Comparison of ENCODE assay signal across 8 cellular contexts in genomic region chr13:40994581-40995230, GRCh38. TPM values are rescaled to one million over a fixed set of nuclear protein-coding genes. Genes with fewer than 3 reads are reported as not detected.
A peak's percentile ranks its signal among the peaks of the same experiment; 100 is the strongest.
DNase-seq lines count a peak whose midpoint lies in the region; ATAC-seq and TF ChIP-seq lines count a peak whose summit lies in the region.

No MANE protein-coding gene starts in this region.

- H3K27ac ChIP-seq in endodermal cell (ENCODE audit: low read depth, low read length), result no peak overlapping the region
- H3K27ac ChIP-seq in urinary bladder (ENCODE audit: low read depth), result peak overlapping the region; percentile 73

- H3K9ac ChIP-seq in endodermal cell (ENCODE audit: extremely low read depth, low read length, poor library complexity, severe bottlenecking), result no peak overlapping the region

- H3K4me3 Mint-ChIP-seq in endodermal cell, result no peak overlapping the region

- no peaks in the 10 kb centered on the region for H3K27me3 ChIP-seq in endodermal cell (ENCODE audit: control insufficient read depth, insufficient read depth, low read length, poor library complexity, severe bottlenecking)

- peak overlapping the region; percentile 49 for H3K27ac Mint-ChIP-seq in endodermal cell

- no peaks in the 10 kb centered on the region for H3K27me3 Mint-ChIP-seq in endodermal cell (ENCODE audit: insufficient read depth)

- H3K4me3 ChIP-seq in endodermal cell (ENCODE audit: low read length) (no peak overlapping the region), urinary bladder (ENCODE audit: low read depth, low read length) (no peak overlapping the region)

- H3K36me3 ChIP-seq in endodermal cell (ENCODE audit: control insufficient read depth, insufficient read depth, low read length), result peaks cover 20% of the 10 kb centered on the region
- peaks cover 4% of the 10 kb centered on the region for H3K36me3 ChIP-seq in urinary bladder (ENCODE audit: insufficient read depth)

- 90 to 94% methylated on average over 3 to 6 of the region's 6 CpGs for WGBS in endodermal cell (ENCODE audit: insufficient coverage in 1 of 2, insufficient read length in 1 of 2), 2 experiments
- WGBS in urinary bladder, result 73% methylated on average over 6 of the region's 6 CpGs

- H3K4me1 Mint-ChIP-seq in endodermal cell, result peaks cover 10% of the 10 kb centered on the region

- H3K4me1 ChIP-seq in endodermal cell (ENCODE audit: control insufficient read depth, insufficient read depth, low read length), result no peaks in the 10 kb centered on the region
- H3K4me1 ChIP-seq in urinary bladder (ENCODE audit: insufficient read depth), result peaks cover 2% of the 10 kb centered on the region

- ATAC-seq in HG03378 (IDR thresholded peaks at IDR 0.05; ENCODE audit: unreplicated experiment) (peak; percentile 79), HG02970 (IDR thresholded peaks at IDR 0.05; ENCODE audit: low FRiP score, unreplicated experiment) (no peak)

- H3K36me3 Mint-ChIP-seq in endodermal cell (ENCODE audit: low read depth), result peaks cover 16% of the 10 kb centered on the region

- no peak for TF ChIP-seq CTCF in endodermal cell (conservative IDR thresholded peaks at IDR 0.05)

- H3K9me3 Mint-ChIP-seq in endodermal cell, result peaks cover 12% of the 10 kb centered on the region

- DNase-seq in stimulated activated CD4-positive, alpha-beta T cell treated with anti-CD3 and anti-CD28 coated beads, Interleukin-15, amount 100 ng/mL, for 24 hours, result peak; percentile 36
- DNase-seq in stimulated activated CD4-positive, alpha-beta T cell treated with anti-CD3 and anti-CD28 coated beads, Interleukin-1b, Interleukin-23, amount 100 ng/mL, for 48 hours, result no peak
- no peak for DNase-seq in endodermal cell
- DNase-seq in NK-92 (lab: John Stamatoyannopoulos, UW; ENCODE audit: unreplicated experiment), result no peak
- DNase-seq in NCI-H524 treated with DMSO at 0.1 percent for 48 hours (lab: John Stamatoyannopoulos, UW), result no peak

- H3K9me3 ChIP-seq in endodermal cell (ENCODE audit: control insufficient read depth, low read length), result peaks cover 5% of the 10 kb centered on the region

RNA-seq across cellular contexts. Expression of gene ELF1, which starts 24.4 kb away (rescaled TPM):
- 10 to 100 TPM; 36.0 to 44.1 TPM for total RNA-seq in endodermal cell
- polyA plus RNA-seq in endodermal cell (2013, experiment 1 of 2), result 21.2 TPM
- polyA plus RNA-seq in endodermal cell (2013, experiment 2 of 2), result 20.6 TPM
- 83.9 TPM for total RNA-seq in urinary bladder
- 57.4 TPM for polyA plus RNA-seq in urinary bladder
